Comparison of ENCODE assay signal across 19 cellular contexts in genomic region chr18:29779096-29779495, GRCh38.
A peak's percentile ranks its signal among the peaks of the same experiment; 100 is the strongest.
DNase-seq lines count a peak whose midpoint lies in the region; ATAC-seq and TF ChIP-seq lines count a peak whose summit lies in the region.
"Had no signal": no experiment of that assay in that cellular context is flagged by ENCODE, and none has a peak within 500 bp of the region (broad histone marks: within the 10 kb centered on the region; RNA-seq: fewer than 3 reads in every experiment).

No MANE protein-coding gene starts in this region.

- DNase-seq in AG10803 (ENCODE audit: low read depth) (peak; percentile 6), HCEC 1CT (peak; percentile 55), cardiac fibroblast (ENCODE audit: low read depth in 2 of 2) (peak; percentile 12 to 42), fibroblast of villous mesenchyme (ENCODE audit: low read depth) (peak; percentile 0), GM10266 (ENCODE audit: extremely low spot score) (no peak), occipital lobe (lab: John Stamatoyannopoulos, UW) (no peak), NCI-H526 treated with DMSO at 0.1 percent for 48 hours (lab: John Stamatoyannopoulos, UW) (no peak)
- DNase-seq: CD4-positive, alpha-beta memory T cell; DMS53; HFFc6; Karpas-422; NCI-H1105; NCI-H1694; NCI-H2081 treated with DMSO at 0.1 percent for 48 hours; NCI-H446 treated with DMSO at 0.1 percent for 48 hours; NK-92 treated with Interleukin-12 subunit alpha and Interleukin-12 subunit beta, amount 100 ng/mL, for 24 hours; Right ventricle myocardium superior had no signal

- TF ChIP-seq CTCF in AG10803 (conservative IDR thresholded peaks at IDR 0.05; ENCODE audit: low read length) (no peak), cardiac fibroblast (IDR thresholded peaks at IDR 0.05; ENCODE audit: low read depth, low read length) (no peak), fibroblast of villous mesenchyme (IDR thresholded peaks at IDR 0.05; ENCODE audit: insufficient read depth, low read depth, low read length) (no peak), GM10266 (IDR thresholded peaks at IDR 0.05; ENCODE audit: control insufficient read depth, insufficient read depth, low read depth, missing control alignments) (no peak)

- no peak for ATAC-seq in HG02571 (IDR thresholded peaks at IDR 0.05; ENCODE audit: unreplicated experiment)

- H3K4me3 ChIP-seq in AG10803 (ENCODE audit: low read length) (no peak overlapping the region), cardiac fibroblast (replicated peaks in 1 of 2; ENCODE audit: low read depth in 2 of 2, low read length in 2 of 2) (no peak overlapping the region), fibroblast of villous mesenchyme (ENCODE audit: low read depth, low read length) (no peak overlapping the region)
- H3K4me3 ChIP-seq: BLaER1 had no signal

Comparison
In these comparisons a context has a peak if more than half of its experiments do, and no peak if none do; other contexts are left out.
1. DNase-seq: peak in AG10803 (single experiment), HCEC 1CT (single experiment), cardiac fibroblast (2 of 2) and fibroblast of villous mesenchyme (single experiment); none in GM10266 (single experiment), occipital lobe (single experiment) and NCI-H526 treated with DMSO at 0.1 percent for 48 hours (single experiment).